In genomic region chr15:30718038-30718657, GRCh38 we compare ENCODE assay signal across 8 cellular contexts.
DNase-seq lines count a peak whose midpoint lies in the region; ATAC-seq and TF ChIP-seq lines count a peak whose summit lies in the region.
"Not testable (repeated sequence)": the region's sequence is repeated elsewhere in the genome, so short reads cannot be mapped to it uniquely, and the experiment has no call there.

No MANE protein-coding gene starts in this region.

- H3K9me3 ChIP-seq in BLaER1; OCI-LY3 (ENCODE audit: insufficient read depth, low read length): not testable (repeated sequence)

- not testable (repeated sequence) for H3K79me2 ChIP-seq in OCI-LY3 (ENCODE audit: low read length)

- ATAC-seq in GM18907 (IDR thresholded peaks at IDR 0.05; ENCODE audit: unreplicated experiment) (peak; percentile 66), GM19395 (IDR thresholded peaks at IDR 0.05; ENCODE audit: unreplicated experiment) (peak; percentile 76), HG02678 (IDR thresholded peaks at IDR 0.05; ENCODE audit: unreplicated experiment) (peak; percentile 60), HG03175 (IDR thresholded peaks at IDR 0.05; ENCODE audit: unreplicated experiment) (peak; percentile 67)

- peaks cover 30% of the 10 kb centered on the region for H3K4me1 ChIP-seq in BLaER1
- peaks cover 23% of the 10 kb centered on the region for H3K4me1 ChIP-seq in OCI-LY3 (ENCODE audit: low read length)

- DNase-seq in GM20000 (ENCODE audit: low spot score) (peak; percentile 2), kidney glomerular epithelial cell (lab: John Stamatoyannopoulos, UW) (peak; percentile 6)

- not testable (repeated sequence) for H3K9ac ChIP-seq in BLaER1; OCI-LY3 (ENCODE audit: low read length)

- H3K4me3 ChIP-seq in BLaER1; OCI-LY3 (ENCODE audit: low read length): not testable (repeated sequence)

- H3K27ac ChIP-seq in BLaER1 = peak overlapping the region; percentile 57
- peak overlapping the region; percentile 22 for H3K27ac ChIP-seq in OCI-LY3 (ENCODE audit: low read length)

- not testable (repeated sequence) for TF ChIP-seq CTCF in GM20000 (IDR thresholded peaks at IDR 0.05; ENCODE audit: extremely low read depth, missing control alignments); OCI-LY3 (IDR thresholded peaks at IDR 0.05; ENCODE audit: low read depth, low read length)

- H3K27me3 ChIP-seq in BLaER1; OCI-LY3 (ENCODE audit: low read depth, low read length): not testable (repeated sequence)

- not testable (repeated sequence) for H4K20me1 ChIP-seq in BLaER1; OCI-LY3 (ENCODE audit: insufficient read depth, low read length)

- H3K36me3 ChIP-seq in BLaER1; OCI-LY3 (replicated peaks; ENCODE audit: low read depth, low read length): not testable (repeated sequence)

- H3K4me2 ChIP-seq in BLaER1 = peak overlapping the region; percentile 74
- H3K4me2 ChIP-seq in OCI-LY3 (ENCODE audit: low read length) = peak overlapping the region; percentile 30

- not testable (repeated sequence) for H2AFZ ChIP-seq in OCI-LY3 (ENCODE audit: low read depth, low read length)
